Comparison of ENCODE assay signal across 15 cellular contexts in genomic region chr2:74708883-74709282, GRCh38. TPM values are rescaled to one million over a fixed set of nuclear protein-coding genes. Genes with fewer than 3 reads are reported as not detected.
DNase-seq lines count a peak whose midpoint lies in the region; ATAC-seq and TF ChIP-seq lines count a peak whose summit lies in the region.
"Had no signal": no experiment of that assay in that cellular context is flagged by ENCODE, and none has a peak within 500 bp of the region (broad histone marks: within the 10 kb centered on the region; RNA-seq: fewer than 3 reads in every experiment).

No MANE protein-coding gene starts in this region.

- no peak overlapping the region for H3K4me3 Mint-ChIP-seq in HFFc6
- H3K4me3 Mint-ChIP-seq: activated CD8-positive, alpha-beta T cell treated with anti-CD3 and anti-CD28 coated beads for 36 hours; activated naive CD4-positive, alpha-beta T cell treated with anti-CD3 and anti-CD28 coated beads for 36 hours; naive B cell had no signal

- H3K9me3 Mint-ChIP-seq in HFFc6, result no peaks in the 10 kb centered on the region
- H3K9me3 Mint-ChIP-seq: activated CD8-positive, alpha-beta T cell treated with anti-CD3 and anti-CD28 coated beads for 36 hours; activated naive CD4-positive, alpha-beta T cell treated with anti-CD3 and anti-CD28 coated beads for 36 hours had no signal

- no peak overlapping the region for H3K27ac Mint-ChIP-seq in HFFc6
- H3K27ac Mint-ChIP-seq: activated CD8-positive, alpha-beta T cell treated with anti-CD3 and anti-CD28 coated beads for 36 hours; activated naive CD4-positive, alpha-beta T cell treated with anti-CD3 and anti-CD28 coated beads for 36 hours; naive B cell had no signal

- no peaks in the 10 kb centered on the region for H3K9me3 ChIP-seq in RWPE2 (ENCODE audit: severe bottlenecking)
- no peaks in the 10 kb centered on the region for H3K9me3 ChIP-seq in esophagus squamous epithelium
- no peaks in the 10 kb centered on the region for H3K9me3 ChIP-seq in BE2C
- H3K9me3 ChIP-seq: gastroesophageal sphincter had no signal

- no peaks in the 10 kb centered on the region for H3K36me3 Mint-ChIP-seq in HFFc6 (ENCODE audit: low read depth)

- no peaks in the 10 kb centered on the region for H3K27me3 ChIP-seq in RWPE2 (ENCODE audit: insufficient read depth, poor library complexity, severe bottlenecking)
- no peaks in the 10 kb centered on the region for H3K27me3 ChIP-seq in esophagus squamous epithelium
- H3K27me3 ChIP-seq in BE2C, result no peaks in the 10 kb centered on the region
- H3K27me3 ChIP-seq: gastroesophageal sphincter had no signal

- TF ChIP-seq POLR2A in esophagus squamous epithelium (IDR thresholded peaks at IDR 0.05), result no peak

- H3K27me3 Mint-ChIP-seq in HFFc6 (ENCODE audit: insufficient read depth), result peaks cover 6% of the 10 kb centered on the region; the same call in 1 of the 2 replicates
- H3K27me3 Mint-ChIP-seq: activated CD8-positive, alpha-beta T cell treated with anti-CD3 and anti-CD28 coated beads for 36 hours had no signal

- DNase-seq in AG10803 (ENCODE audit: low read depth), result peak; percentile 53
- DNase-seq in HFFc6, result peak; percentile 32
- peak; percentile 62 for DNase-seq in RWPE2 (ENCODE audit: low spot score)
- no peak for DNase-seq in esophagus squamous epithelium (lab: John Stamatoyannopoulos, UW)
- DNase-seq in BE2C, result no peak
- DNase-seq in activated T-cell treated with anti-CD3 and anti-CD28 coated beads, Interleukin-2, amount 50 U/mL, for 1 hour, result no peak
- no peak for DNase-seq in GM13976 (ENCODE audit: low spot score)
- DNase-seq: activated CD8-positive, alpha-beta T cell treated with anti-CD3 and anti-CD28 coated beads for 36 hours; activated naive CD4-positive, alpha-beta T cell treated with anti-CD3 and anti-CD28 coated beads for 36 hours; naive B cell; NCI-H2029 treated with DMSO at 0.1 percent for 48 hours had no signal

- H3K4me3 ChIP-seq in AG10803 (ENCODE audit: low read length) (no peak overlapping the region), RWPE2 (ENCODE audit: severe bottlenecking) (no peak overlapping the region), esophagus squamous epithelium (no peak overlapping the region), BE2C (ENCODE audit: low read depth, low read length) (no peak overlapping the region)
- H3K4me3 ChIP-seq: gastroesophageal sphincter, PC-9 had no signal

- H3K36me3 ChIP-seq in RWPE2 (ENCODE audit: low read depth), result no peaks in the 10 kb centered on the region
- H3K36me3 ChIP-seq in esophagus squamous epithelium, result no peaks in the 10 kb centered on the region
- no peaks in the 10 kb centered on the region for H3K36me3 ChIP-seq in BE2C
- H3K36me3 ChIP-seq: gastroesophageal sphincter had no signal

- H3K27ac ChIP-seq in RWPE2 (ENCODE audit: poor library complexity, severe bottlenecking) (no peak overlapping the region), esophagus squamous epithelium (peak overlapping the region in 3 of 4 donors; percentile 23 to 73 (median 35))
- H3K27ac ChIP-seq: gastroesophageal sphincter, PC-9 had no signal

- no peak for TF ChIP-seq CTCF in AG10803 (conservative IDR thresholded peaks at IDR 0.05; ENCODE audit: low read length)
- no peak for TF ChIP-seq CTCF in HFFc6 (IDR thresholded peaks at IDR 0.05)
- TF ChIP-seq CTCF in RWPE2 (IDR thresholded peaks at IDR 0.05; ENCODE audit: poor library complexity, severe bottlenecking), result no peak
- no peak for TF ChIP-seq CTCF in esophagus squamous epithelium (IDR thresholded peaks at IDR 0.05)
- no peak for TF ChIP-seq CTCF in BE2C (IDR thresholded peaks at IDR 0.05; ENCODE audit: low read depth, low read length)
- no peak for TF ChIP-seq CTCF in GM13976 (IDR thresholded peaks at IDR 0.05; ENCODE audit: borderline replicate concordance, control extremely low read depth, extremely low read depth, insufficient read depth, missing control alignments)

- intact Hi-C loops in esophagus squamous epithelium (cut with DNase I), result no loop called here

- H3K4me1 ChIP-seq in RWPE2 (ENCODE audit: insufficient read depth, poor library complexity, severe bottlenecking) (peaks cover 8% of the 10 kb centered on the region), esophagus squamous epithelium (peaks cover 0 to 56% (median 0%) of the 10 kb centered on the region in 3 donors), BE2C (no peaks in the 10 kb centered on the region)
- H3K4me1 ChIP-seq: gastroesophageal sphincter had no signal

- in situ Hi-C loops in GM13976 (cut with MboI; ENCODE audit: low sequenced_read_pairs, unreplicated experiment), result loop anchor here (5.0 kb wide), 1 partner anchor 168 kb away; no protein-coding TSS in a partner anchor

- ATAC-seq in RWPE2 (ENCODE audit: low read depth) (peak; percentile 51; the same call in 2 of the 3 replicates), GM21381 (IDR thresholded peaks at IDR 0.05; ENCODE audit: unreplicated experiment) (no peak)
- ATAC-seq: activated CD8-positive, alpha-beta T cell treated with anti-CD3 and anti-CD28 coated beads for 36 hours; gastroesophageal sphincter; sciatic nerve had no signal

- WGBS in esophagus squamous epithelium, 2 donors, result 38 to 59% methylated on average over 4 of the region's 4 CpGs

- H3K4me1 Mint-ChIP-seq in HFFc6 (ENCODE audit: low read depth), result peaks cover 7% of the 10 kb centered on the region
- H3K4me1 Mint-ChIP-seq: naive B cell had no signal

RNA-seq across cellular contexts. Expression of gene SEMA4F, which starts 54.8 kb away (rescaled TPM):
- total RNA-seq in HFFc6 (2021; fragmentation: NEBNext Ultra II Directional; extraction: Animal tissue kit (Norgen Biotek cat#: 25700)), result 10 to 100 TPM; 12.5 to 16.5 (median 14.4) TPM
- 1 to 10 TPM in 3 of 4 donors, under 1 TPM in 1; 0.42 to 6.1 (median 1.7) TPM for total RNA-seq in esophagus squamous epithelium
- 2.3 TPM for polyA plus RNA-seq in BE2C (2012; ENCODE audit: insufficient read depth, insufficient read length, low read depth)

Comparison
In these comparisons a context has a peak if more than half of its experiments do, and no peak if none do; other contexts are left out.
1. DNase-seq: peak in AG10803 (single experiment), HFFc6 (single experiment) and RWPE2 (single experiment); none in esophagus squamous epithelium (single experiment), BE2C (single experiment), activated T-cell treated with anti-CD3 and anti-CD28 coated beads, Interleukin-2, amount 50 U/mL, for 1 hour (single experiment) and GM13976 (single experiment).